ENCODE assay signal across 8 cellular contexts in the genomic region with DNA sequence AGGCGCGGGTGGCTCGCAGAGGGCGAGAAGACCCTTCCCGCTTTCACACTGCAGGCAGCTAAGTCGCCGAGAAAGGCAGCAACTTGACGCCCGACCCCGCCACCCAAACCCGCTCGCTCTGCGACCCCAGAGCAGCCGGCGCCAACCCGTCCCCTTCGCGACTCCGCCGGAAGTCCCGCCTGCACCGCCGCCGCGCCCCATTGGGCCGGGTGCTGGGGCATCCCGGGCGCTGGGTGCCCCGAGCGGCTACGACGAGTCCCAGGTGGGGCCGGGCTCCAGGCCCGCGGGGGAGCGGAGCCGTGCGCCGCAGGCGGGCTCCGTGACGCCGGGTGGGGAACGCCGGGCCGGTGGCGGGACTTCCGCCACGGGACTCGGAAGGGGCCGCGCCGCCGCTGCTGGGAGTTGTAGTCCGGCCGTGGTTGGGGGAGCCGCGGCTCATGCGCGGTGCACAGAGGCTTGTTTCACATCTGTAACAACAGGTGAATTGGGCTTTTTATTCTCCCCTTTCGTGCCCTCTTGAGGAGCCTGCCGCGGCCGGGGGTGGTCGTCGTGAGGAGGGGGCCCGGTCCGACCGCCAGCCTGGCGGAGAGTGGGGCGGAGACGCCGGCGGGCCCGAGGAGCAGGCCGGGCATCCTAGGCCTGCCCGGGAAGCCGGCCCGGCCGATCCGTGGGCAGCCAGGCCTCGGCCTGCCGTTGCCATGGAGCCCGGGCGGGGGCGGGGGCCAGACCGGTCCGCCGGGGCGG. TPM values are rescaled to one million over a fixed set of nuclear protein-coding genes. Genes with fewer than 3 reads are reported as not detected.
A peak's percentile ranks its signal among the peaks of the same experiment; 100 is the strongest.
DNase-seq lines count a peak whose midpoint lies in the region; ATAC-seq lines count a peak whose summit lies in the region.

A gene with protein sequence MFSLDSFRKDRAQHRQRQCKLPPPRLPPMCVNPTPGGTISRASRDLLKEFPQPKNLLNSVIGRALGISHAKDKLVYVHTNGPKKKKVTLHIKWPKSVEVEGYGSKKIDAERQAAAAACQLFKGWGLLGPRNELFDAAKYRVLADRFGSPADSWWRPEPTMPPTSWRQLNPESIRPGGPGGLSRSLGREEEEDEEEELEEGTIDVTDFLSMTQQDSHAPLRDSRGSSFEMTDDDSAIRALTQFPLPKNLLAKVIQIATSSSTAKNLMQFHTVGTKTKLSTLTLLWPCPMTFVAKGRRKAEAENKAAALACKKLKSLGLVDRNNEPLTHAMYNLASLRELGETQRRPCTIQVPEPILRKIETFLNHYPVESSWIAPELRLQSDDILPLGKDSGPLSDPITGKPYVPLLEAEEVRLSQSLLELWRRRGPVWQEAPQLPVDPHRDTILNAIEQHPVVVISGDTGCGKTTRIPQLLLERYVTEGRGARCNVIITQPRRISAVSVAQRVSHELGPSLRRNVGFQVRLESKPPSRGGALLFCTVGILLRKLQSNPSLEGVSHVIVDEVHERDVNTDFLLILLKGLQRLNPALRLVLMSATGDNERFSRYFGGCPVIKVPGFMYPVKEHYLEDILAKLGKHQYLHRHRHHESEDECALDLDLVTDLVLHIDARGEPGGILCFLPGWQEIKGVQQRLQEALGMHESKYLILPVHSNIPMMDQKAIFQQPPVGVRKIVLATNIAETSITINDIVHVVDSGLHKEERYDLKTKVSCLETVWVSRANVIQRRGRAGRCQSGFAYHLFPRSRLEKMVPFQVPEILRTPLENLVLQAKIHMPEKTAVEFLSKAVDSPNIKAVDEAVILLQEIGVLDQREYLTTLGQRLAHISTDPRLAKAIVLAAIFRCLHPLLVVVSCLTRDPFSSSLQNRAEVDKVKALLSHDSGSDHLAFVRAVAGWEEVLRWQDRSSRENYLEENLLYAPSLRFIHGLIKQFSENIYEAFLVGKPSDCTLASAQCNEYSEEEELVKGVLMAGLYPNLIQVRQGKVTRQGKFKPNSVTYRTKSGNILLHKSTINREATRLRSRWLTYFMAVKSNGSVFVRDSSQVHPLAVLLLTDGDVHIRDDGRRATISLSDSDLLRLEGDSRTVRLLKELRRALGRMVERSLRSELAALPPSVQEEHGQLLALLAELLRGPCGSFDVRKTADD (plus strand): TSS at position 405 of the 744 bp plus-strand sequence. CDS start 7,546 bp downstream, outside the sequence.

- no peaks in the 10 kb centered on the region for H3K9me3 ChIP-seq in CD4-positive, CD25-positive, alpha-beta regulatory T cell (ENCODE audit: control insufficient read depth in 2 of 2, low read length in 2 of 2)
- H3K9me3 ChIP-seq in endocrine pancreas (ENCODE audit: control insufficient read depth, low read length): no peaks in the 10 kb centered on the region

- H3K36me3 ChIP-seq in CD4-positive, CD25-positive, alpha-beta regulatory T cell (ENCODE audit: control insufficient read depth, insufficient read depth, low read length): no peaks in the 10 kb centered on the region
- no peaks in the 10 kb centered on the region for H3K36me3 ChIP-seq in endocrine pancreas (ENCODE audit: control insufficient read depth, insufficient read depth, low read length)

- H3K36me3 Mint-ChIP-seq in CD4-positive, CD25-positive, alpha-beta regulatory T cell: peaks cover 3% of the 10 kb centered on the region

- H3K9ac ChIP-seq in endocrine pancreas (ENCODE audit: control insufficient read depth, insufficient read depth, low read length): peak within 1 kb of the TSS; percentile 99

- peak within 1 kb of the TSS; percentile 88 for H3K27ac ChIP-seq in CD4-positive, CD25-positive, alpha-beta regulatory T cell (ENCODE audit: insufficient read depth, low read length, poor library complexity, severe bottlenecking)

- DNase-seq in CD4-positive, CD25-positive, alpha-beta regulatory T cell: peak; percentile 85 to 89 (median 85)
- DNase-seq in NOMO-1 treated with dmso at 0.1 percent for 144 hours (lab: John Stamatoyannopoulos, UW; ENCODE audit: unreplicated experiment): peak; percentile 61
- DNase-seq in activated CD8-positive, alpha-beta memory T cell treated with anti-CD3 and anti-CD28 coated beads, Interleukin-2, amount 50 U/mL, for 1 hour (ENCODE audit: extremely low read depth): peak; percentile 46
- DNase-seq in mesenteric fat pad (ENCODE audit: low spot score): peak; percentile 95
- peak; percentile 58 for DNase-seq in stimulated activated CD8-positive, alpha-beta memory T cell treated with anti-CD3 and anti-CD28 coated beads, Interleukin-15, amount 100 ng/mL, for 1 hour (ENCODE audit: low read depth)

- peaks cover 4% of the 10 kb centered on the region for H3K27me3 Mint-ChIP-seq in CD4-positive, CD25-positive, alpha-beta regulatory T cell

- H3K9me3 Mint-ChIP-seq in CD4-positive, CD25-positive, alpha-beta regulatory T cell: no peaks in the 10 kb centered on the region

- ATAC-seq in CD4-positive, CD25-positive, alpha-beta regulatory T cell (ENCODE audit: low read depth in 2 of 2): peak; percentile 93 to 94
- ATAC-seq in GM19328 (IDR thresholded peaks at IDR 0.05; ENCODE audit: unreplicated experiment) (peak; percentile 87), HG03460 (IDR thresholded peaks at IDR 0.05; ENCODE audit: unreplicated experiment) (peak; percentile 78)

- peak within 1 kb of the TSS; percentile 88 to 95 (median 95) for H3K27ac Mint-ChIP-seq in CD4-positive, CD25-positive, alpha-beta regulatory T cell

- no peaks in the 10 kb centered on the region for H3K27me3 ChIP-seq in CD4-positive, CD25-positive, alpha-beta regulatory T cell (ENCODE audit: control insufficient read depth, insufficient read depth, low read length)
- peaks cover 2% of the 10 kb centered on the region for H3K27me3 ChIP-seq in endocrine pancreas (ENCODE audit: control insufficient read depth, insufficient read depth, low read length)

- H3K4me1 Mint-ChIP-seq in CD4-positive, CD25-positive, alpha-beta regulatory T cell: peaks cover 0 to 30% (median 17%) of the 10 kb centered on the region in 4 donors

- H3K4me3 Mint-ChIP-seq in CD4-positive, CD25-positive, alpha-beta regulatory T cell: peak within 1 kb of the TSS; percentile 95 to 99 (median 96)

- H3K4me1 ChIP-seq in CD4-positive, CD25-positive, alpha-beta regulatory T cell (ENCODE audit: control insufficient read depth, insufficient read depth, low read length, poor library complexity, severe bottlenecking): peaks cover 20% of the 10 kb centered on the region
- peaks cover 6% of the 10 kb centered on the region for H3K4me1 ChIP-seq in endocrine pancreas (ENCODE audit: control insufficient read depth, insufficient read depth, low read length)

- H3K4me3 ChIP-seq in CD4-positive, CD25-positive, alpha-beta regulatory T cell (ENCODE audit: low read depth, low read length): peak within 1 kb of the TSS; percentile 90
- H3K4me3 ChIP-seq in endocrine pancreas (ENCODE audit: control insufficient read depth, insufficient read depth, low read length): peak within 1 kb of the TSS; percentile 89

RNA-seq across cellular contexts. Expression of the gene that starts here (rescaled TPM):
- 70.7 TPM for total RNA-seq in CD4-positive, CD25-positive, alpha-beta regulatory T cell
- 10 to 100 TPM; 34.7 to 48.3 (median 35.0) TPM for polyA plus RNA-seq in CD4-positive, CD25-positive, alpha-beta regulatory T cell
- 52.2 TPM for total RNA-seq in mesenteric fat pad

Comparison
In these comparisons a context has a peak if more than half of its experiments do, and no peak if none do; other contexts are left out.
1. Peak in every context shown above with its lines: DNase-seq, ATAC-seq, H3K4me3 ChIP-seq and H3K27ac ChIP-seq.